17 cellular contexts compared by ENCODE assay signal in genomic region chr3:11145888-11146287, GRCh38. TPM values are rescaled to one million over a fixed set of nuclear protein-coding genes. Genes with fewer than 3 reads are reported as not detected.
A peak's percentile ranks its signal among the peaks of the same experiment; 100 is the strongest.
DNase-seq lines count a peak whose midpoint lies in the region; ATAC-seq, FAIRE-seq and TF ChIP-seq lines count a peak whose summit lies in the region.
"Had no signal": no experiment of that assay in that cellular context is flagged by ENCODE, and none has a peak within 500 bp of the region (broad histone marks: within the 10 kb centered on the region; RNA-seq: fewer than 3 reads in every experiment).

No MANE protein-coding gene starts in this region.

- TF ChIP-seq RAD21 in A549 (conservative IDR thresholded peaks at IDR 0.05 in 1 of 2, IDR thresholded peaks at IDR 0.05 in 1 of 2), result no peak

- H3K4me3 ChIP-seq in A549, result no peak overlapping the region
- H3K4me3 ChIP-seq in astrocyte of the spinal cord (ENCODE audit: low read depth, low read length), result no peak overlapping the region
- H3K4me3 ChIP-seq: tibial nerve had no signal

- TF ChIP-seq POLR2A in A549 (IDR thresholded peaks at IDR 0.05; ENCODE audit: low read length), result no peak

- H3K36me3 Mint-ChIP-seq in activated T-helper 17 cell treated with anti-CD3 and anti-CD28 coated beads, Interleukin-2, amount 50 U/mL, for 72 hours (ENCODE audit: low read depth), result no peaks in the 10 kb centered on the region
- H3K36me3 Mint-ChIP-seq: naive thymus-derived CD8-positive, alpha-beta T cell had no signal

- POLR2A ChIA-PET in A549 (lab: Yijun Ruan, JAX), result no interaction called here

- peaks cover 3% of the 10 kb centered on the region for H3K4me1 Mint-ChIP-seq in activated T-helper 17 cell treated with anti-CD3 and anti-CD28 coated beads, Interleukin-2, amount 50 U/mL, for 72 hours

- H3K9me3 Mint-ChIP-seq in activated T-helper 17 cell treated with anti-CD3 and anti-CD28 coated beads, Interleukin-2, amount 50 U/mL, for 72 hours, result no peaks in the 10 kb centered on the region
- H3K9me3 Mint-ChIP-seq: naive thymus-derived CD8-positive, alpha-beta T cell had no signal

- no peak for TF ChIP-seq EP300 in A549 (IDR thresholded peaks at IDR 0.05)

- in situ Hi-C loops in astrocyte of the spinal cord (cut with HindIII; ENCODE audit: low sequenced_read_pairs), result no loop called here

- TF ChIP-seq CTCF in A549 (IDR thresholded peaks at IDR 0.05) (no peak), astrocyte of the spinal cord (IDR thresholded peaks at IDR 0.05; ENCODE audit: low read depth, low read length) (no peak)

- DNase-seq in A549 (ENCODE audit: low read depth in 1 of 2, low spot score in 1 of 2) (peak in 1 of 2 experiments; percentile 74), HS-27A (ENCODE audit: low read depth) (peak; percentile 68), astrocyte of the spinal cord (ENCODE audit: low read depth, low spot score) (peak; percentile 94), hepatic stellate cell (ENCODE audit: low spot score) (peak; percentile 65), cerebellar cortex (ENCODE audit: low spot score) (no peak), NCI-H774 (lab: John Stamatoyannopoulos, UW) (no peak)
- DNase-seq: amygdala; naive thymus-derived CD8-positive, alpha-beta T cell; NCI-H2171; OCI-M1; small intestine had no signal

- peak overlapping the region; percentile 67 for H3K4me2 ChIP-seq in A549

- CTCF ChIA-PET in A549 (lab: Yijun Ruan, JAX), result interaction anchor here (0.9 kb wide), 1 partner anchor 9 kb away, joined by 3 read pairs; no protein-coding TSS in a partner anchor

- 11% methylated on average over 3 of the region's 3 CpGs for WGBS in A549 (ENCODE audit: missing lambda C conversion rate)

- ATAC-seq in A549 (peak; percentile 52 to 69; a peak in 4 of 6 replicates), HG02938 (IDR thresholded peaks at IDR 0.05; ENCODE audit: unreplicated experiment) (no peak)
- no peak for ATAC-seq in activated T-helper 17 cell treated with anti-CD3 and anti-CD28 coated beads, Interleukin-2, amount 50 U/mL, for 72 hours (replicated peaks)
- ATAC-seq: naive thymus-derived CD8-positive, alpha-beta T cell had no signal

- peaks cover 25% of the 10 kb centered on the region for H3K4me1 ChIP-seq in A549

- no peak overlapping the region for H3K4me3 Mint-ChIP-seq in activated T-helper 17 cell treated with anti-CD3 and anti-CD28 coated beads, Interleukin-2, amount 50 U/mL, for 72 hours
- H3K4me3 Mint-ChIP-seq: naive thymus-derived CD8-positive, alpha-beta T cell had no signal

- H3K9me3 ChIP-seq in A549, result no peaks in the 10 kb centered on the region
- H3K9me3 ChIP-seq: tibial nerve had no signal

- FAIRE-seq in A549 (lab: Jason Lieb, UNC), result no peak
- FAIRE-seq: A204.1, islet of Langerhans, small intestine had no signal

- H3K27ac ChIP-seq in A549, result no peak overlapping the region; a peak in 1 of 6 replicates
- H3K27ac ChIP-seq: tibial nerve had no signal

- H3K27ac Mint-ChIP-seq in activated T-helper 17 cell treated with anti-CD3 and anti-CD28 coated beads, Interleukin-2, amount 50 U/mL, for 72 hours, result no peak overlapping the region

- peaks cover 17% of the 10 kb centered on the region for H3K27me3 Mint-ChIP-seq in activated T-helper 17 cell treated with anti-CD3 and anti-CD28 coated beads, Interleukin-2, amount 50 U/mL, for 72 hours

TF ChIP-seq in A549, 52 proteins besides CTCF, POLR2A, EP300 and RAD21:
- TF ChIP-seq FOSL2 (IDR thresholded peaks at IDR 0.05), result no peak
- TF ChIP-seq FOSL2 (CRISPR knock-in tag; IDR thresholded peaks at IDR 0.05), result peak; percentile 65
- no peak for TF ChIP-seq MAX (IDR thresholded peaks at IDR 0.05)

RNA-seq across cellular contexts. Expression of gene HRH1, which starts 8.4 kb away (rescaled TPM):
- polyA plus RNA-seq in A549 (2011; rRNA removed) (4.2 and 4.7 TPM in 2 replicates), A549 (2017; fragmentation: RNase III; extraction: RNeasy Plus Mini Kit Qiagen cat#74134 plus additional on column Dnase treatment) (3.7 to 4.2 TPM (median 3.7 TPM) in 3 replicates)
- polyA plus RNA-seq in A549 (2012; cell fraction: cytosol; rRNA removed), result 1.2 and 1.6 TPM in 2 replicates
- 1.7 and 2.1 TPM in 2 replicates for polyA plus RNA-seq in A549 (2012; cell fraction: nucleus; rRNA removed)
- polyA minus RNA-seq in A549 (2011; rRNA and poly(A)+ RNA removed), result 8.4 and 9.8 TPM in 2 replicates
- total RNA-seq in activated T-helper 17 cell treated with anti-CD3 and anti-CD28 coated beads, Interleukin-2, amount 50 U/mL, for 72 hours, result 1 to 10 TPM; 1.1 to 4.7 TPM
- total RNA-seq: G401; naive thymus-derived CD8-positive, alpha-beta T cell had no signal
- polyA plus RNA-seq: naive thymus-derived CD8-positive, alpha-beta T cell had no signal

Comparison
In these comparisons a context has a peak if more than half of its experiments do, and no peak if none do; other contexts are left out.
1. ATAC-seq: peak in A549 (2 of 2); none in HG02938 (single experiment) and activated T-helper 17 cell treated with anti-CD3 and anti-CD28 coated beads, Interleukin-2, amount 50 U/mL, for 72 hours (single experiment).
2. DNase-seq: peak in HS-27A (single experiment), astrocyte of the spinal cord (single experiment) and hepatic stellate cell (single experiment); none in cerebellar cortex (single experiment) and NCI-H774 (single experiment).